In the genomic region with DNA sequence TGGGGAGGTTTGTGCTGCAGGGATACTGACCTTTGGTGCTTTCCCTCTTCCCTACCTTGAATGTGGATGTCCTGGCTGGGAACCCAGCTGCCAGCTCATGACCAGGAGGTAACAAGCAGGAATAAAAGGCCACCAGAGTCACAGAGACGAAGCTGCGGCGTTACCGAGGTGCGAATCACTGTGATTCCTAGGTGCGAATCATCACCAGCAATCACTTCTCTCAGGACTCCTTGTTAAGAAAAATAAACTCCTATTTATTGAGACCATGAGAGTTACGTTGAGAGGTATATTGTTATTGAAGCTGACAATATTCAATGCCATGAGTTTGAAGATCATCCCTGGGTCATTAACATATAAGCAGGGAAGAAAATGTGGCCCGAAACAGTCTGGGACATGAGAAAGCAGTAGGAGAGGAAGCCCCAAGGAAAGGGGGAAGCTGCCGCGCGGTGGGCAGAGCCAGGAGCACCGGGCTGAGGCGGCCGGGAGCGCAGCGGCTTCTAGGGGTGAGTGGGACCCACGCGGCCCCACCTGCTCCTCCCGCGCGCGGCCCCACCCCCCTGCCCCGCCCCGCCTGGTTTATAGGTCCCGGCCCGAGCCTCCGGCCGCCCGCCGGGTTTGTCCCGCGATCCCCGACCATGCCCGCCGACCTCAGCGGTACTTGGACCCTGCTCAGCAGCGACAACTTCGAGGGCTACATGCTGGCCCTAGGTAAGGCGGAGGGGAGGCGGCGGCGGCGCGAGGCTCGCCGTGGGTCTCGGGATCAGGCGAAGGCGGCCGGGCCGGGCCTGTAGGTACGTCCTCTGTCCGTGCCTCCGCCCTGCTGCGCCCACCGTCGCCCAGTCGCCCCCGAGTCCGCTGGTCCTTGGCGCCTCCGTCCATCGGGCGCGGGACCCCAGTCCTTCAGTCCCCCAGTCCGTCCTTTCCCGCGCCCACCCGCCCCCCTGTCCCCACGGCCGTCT, we compare ENCODE assay signal across 10 cellular contexts. TPM values are rescaled to one million over a fixed set of nuclear protein-coding genes. Genes with fewer than 3 reads are reported as not detected.
A peak's percentile ranks its signal among the peaks of the same experiment; 100 is the strongest.
DNase-seq lines count a peak whose midpoint lies in the region; ATAC-seq, FAIRE-seq and TF ChIP-seq lines count a peak whose summit lies in the region.
"Had no signal": no experiment of that assay in that cellular context is flagged by ENCODE, and none has a peak within 500 bp of the region (broad histone marks: within the 10 kb centered on the region; RNA-seq: fewer than 3 reads in every experiment).

A gene (plus strand): TSS at position 605 of the 959 bp plus-strand sequence. CDS start 31 bp downstream, at position 636.

- H3K4me1 ChIP-seq in keratinocyte (ENCODE audit: control insufficient read depth, extremely low read depth, insufficient read depth, low read length) (peaks cover 2% of the 10 kb centered on the region), SJCRH30 (no peaks in the 10 kb centered on the region)

- no peak within 1 kb of the TSS for H3K9ac ChIP-seq in keratinocyte (ENCODE audit: control insufficient read depth, extremely low read depth, insufficient read depth, low read length)

- H3K9me3 Mint-ChIP-seq in MCF 10A (ENCODE audit: unreplicated experiment): no peaks in the 10 kb centered on the region
- H3K9me3 Mint-ChIP-seq in stimulated activated effector memory CD8-positive, alpha-beta T cell treated with anti-CD3 and anti-CD28 coated beads, Interleukin-12 subunit alpha, Interleukin-12 subunit beta, amount 100 ng/mL, for 72 hours: no peaks in the 10 kb centered on the region

- H3K27ac ChIP-seq in keratinocyte (ENCODE audit: control insufficient read depth, insufficient read depth, low read length) (no peak within 1 kb of the TSS), SJCRH30 (no peak within 1 kb of the TSS)

- H3K27ac Mint-ChIP-seq in MCF 10A (ENCODE audit: low read depth, unreplicated experiment): no peak within 1 kb of the TSS
- no peak within 1 kb of the TSS for H3K27ac Mint-ChIP-seq in stimulated activated effector memory CD8-positive, alpha-beta T cell treated with anti-CD3 and anti-CD28 coated beads, Interleukin-12 subunit alpha, Interleukin-12 subunit beta, amount 100 ng/mL, for 72 hours

- no TSS peak for BruUV-seq in MCF 10A (replicated peaks; lab: Mats Ljungman, UMichigan)

- peaks cover 5% of the 10 kb centered on the region for H3K4me1 Mint-ChIP-seq in MCF 10A (ENCODE audit: insufficient read depth, unreplicated experiment)
- H3K4me1 Mint-ChIP-seq in stimulated activated effector memory CD8-positive, alpha-beta T cell treated with anti-CD3 and anti-CD28 coated beads, Interleukin-12 subunit alpha, Interleukin-12 subunit beta, amount 100 ng/mL, for 72 hours: peaks cover 11% of the 10 kb centered on the region

- no peaks in the 10 kb centered on the region for H3K36me3 Mint-ChIP-seq in MCF 10A (ENCODE audit: insufficient read depth, unreplicated experiment)
- no peaks in the 10 kb centered on the region for H3K36me3 Mint-ChIP-seq in stimulated activated effector memory CD8-positive, alpha-beta T cell treated with anti-CD3 and anti-CD28 coated beads, Interleukin-12 subunit alpha, Interleukin-12 subunit beta, amount 100 ng/mL, for 72 hours

- no peaks in the 10 kb centered on the region for H3K9me3 ChIP-seq in keratinocyte (ENCODE audit: control insufficient read depth, low read depth, low read length)
- H3K9me3 ChIP-seq in SJCRH30 (replicated peaks): peaks cover 3% of the 10 kb centered on the region; the same call in 1 of the 2 replicates

- H3K27me3 Mint-ChIP-seq in MCF 10A (ENCODE audit: insufficient read depth, unreplicated experiment): peaks cover 10% of the 10 kb centered on the region

- H3K9me1 ChIP-seq in keratinocyte (ENCODE audit: control insufficient read depth, extremely low read depth, insufficient read depth, low read length): no peaks in the 10 kb centered on the region

- peak within 1 kb of the TSS; percentile 56 for H2AFZ ChIP-seq in keratinocyte (ENCODE audit: control insufficient read depth, low read length)

- intact Hi-C loops in MCF 10A (cut with micrococcal nuclease): no loop called here

- peak; percentile 35 for DNase-seq in ELR (ENCODE audit: low read depth)
- peak; percentile 78 for DNase-seq in NCI-H510A treated with DMSO at 0.1 percent for 48 hours (lab: John Stamatoyannopoulos, UW)
- DNase-seq in MCF 10A (ENCODE audit: unreplicated experiment): no peak
- DNase-seq in keratinocyte (ENCODE audit: low read depth, low spot score): no peak
- no peak for DNase-seq in stimulated activated effector memory CD8-positive, alpha-beta T cell treated with anti-CD3 and anti-CD28 coated beads, Interleukin-12 subunit alpha, Interleukin-12 subunit beta, amount 100 ng/mL, for 72 hours (ENCODE audit: low spot score in 2 of 2)
- DNase-seq in NCI-H2029 treated with DMSO at 0.1 percent for 48 hours (lab: John Stamatoyannopoulos, UW): no peak
- no peak for DNase-seq in SJCRH30
- no peak for DNase-seq in GF-D8 (lab: John Stamatoyannopoulos, UW)

- H3K36me3 ChIP-seq in keratinocyte (ENCODE audit: control insufficient read depth in 2 of 2, extremely low read depth in 1 of 2, insufficient read depth in 2 of 2, low read length in 2 of 2) (no peaks in the 10 kb centered on the region), SJCRH30 (no peaks in the 10 kb centered on the region)

- peak; percentile 57 for ATAC-seq in stimulated activated effector memory CD8-positive, alpha-beta T cell treated with anti-CD3 and anti-CD28 coated beads, Interleukin-12 subunit alpha, Interleukin-12 subunit beta, amount 100 ng/mL, for 72 hours

- peak; percentile 48 for FAIRE-seq in keratinocyte (lab: Jason Lieb, UNC)

- TF ChIP-seq CTCF in MCF 10A (IDR thresholded peaks at IDR 0.05; ENCODE audit: unreplicated experiment) (no peak), keratinocyte (optimal IDR thresholded peaks at IDR 0.05 in 1 of 3, IDR thresholded peaks at IDR 0.05 in 1 of 3, conservative IDR thresholded peaks at IDR 0.05 in 1 of 3; ENCODE audit: extremely low read depth in 1 of 3, insufficient read depth in 2 of 3, low read length in 3 of 3) (no peak)

- CTCF ChIA-PET in MCF 10A (lab: Yijun Ruan, JAX): no interaction called here

- dilution Hi-C loops in keratinocyte (cut with MboI; ENCODE audit: extremely low pct_ligation_motif_present, low sequenced_read_pairs): no loop called here

- peaks cover 21% of the 10 kb centered on the region for H3K27me3 ChIP-seq in keratinocyte (ENCODE audit: control insufficient read depth, extremely low read depth, insufficient read depth, low read length)
- H3K27me3 ChIP-seq in SJCRH30: no peaks in the 10 kb centered on the region

- H3K4me3 ChIP-seq in keratinocyte (ENCODE audit: control insufficient read depth in 2 of 3, extremely low read depth in 1 of 3, insufficient read depth in 2 of 3, low read depth in 1 of 3, low read length in 3 of 3): peak within 1 kb of the TSS; percentile 26 to 49 (median 29)
- no peak within 1 kb of the TSS for H3K4me3 ChIP-seq in SJCRH30

- peak within 1 kb of the TSS; percentile 67 for H3K4me2 ChIP-seq in keratinocyte (ENCODE audit: control insufficient read depth, extremely low read depth, insufficient read depth, low read depth, low read length)

- H3K4me3 Mint-ChIP-seq in MCF 10A (ENCODE audit: unreplicated experiment): peak within 1 kb of the TSS; percentile 49
- peak within 1 kb of the TSS; percentile 64 for H3K4me3 Mint-ChIP-seq in stimulated activated effector memory CD8-positive, alpha-beta T cell treated with anti-CD3 and anti-CD28 coated beads, Interleukin-12 subunit alpha, Interleukin-12 subunit beta, amount 100 ng/mL, for 72 hours

- H3K79me2 ChIP-seq in keratinocyte (ENCODE audit: control insufficient read depth, insufficient read depth, low read length): no peaks in the 10 kb centered on the region

- H4K20me1 ChIP-seq in keratinocyte (ENCODE audit: control insufficient read depth, extremely low read depth, insufficient read depth, low read length): no peaks in the 10 kb centered on the region

- POLR2A ChIA-PET in MCF 10A (lab: Yijun Ruan, JAX): no interaction called here

RNA-seq across cellular contexts. Expression of the gene that starts here (rescaled TPM):
- total RNA-seq in MCF 10A (2022): not detected in 2 replicates
- polyA plus RNA-seq in keratinocyte: 1.1 to 2.1 TPM (median 1.6 TPM) in 3 replicates
- 4.5 TPM for polyA plus RNA-seq in keratinocyte (2011; ENCODE audit: low read depth)
- polyA plus RNA-seq in keratinocyte (2011; cell fraction: cytosol; rRNA removed): 1.5 and 1.9 TPM in 2 replicates
- 0.34 and 0.40 TPM in 2 replicates for polyA plus RNA-seq in keratinocyte (2011; cell fraction: nucleus; rRNA removed)
- polyA plus RNA-seq in keratinocyte (2012; ENCODE audit: low replicate concordance): 1.9 and 6.2 TPM in 2 replicates
- 0.54 to 0.79 TPM in 2 of 3 replicates, not detected in the other for polyA minus RNA-seq in keratinocyte
- not detected for polyA minus RNA-seq in keratinocyte (2011; cell fraction: cytosol; rRNA and poly(A)+ RNA removed)
- polyA minus RNA-seq in keratinocyte (2011; cell fraction: nucleus; rRNA and poly(A)+ RNA removed): not detected in 2 replicates
- total RNA-seq in SJCRH30 (2014; rRNA removed; shearing (Covaris generic)): not detected in 2 replicates
- total RNA-seq: LHCN-M2, myocyte had no signal

Comparison
In these comparisons a context has a peak if more than half of its experiments do, and no peak if none do; other contexts are left out.
1. DNase-seq: peak in ELR (single experiment) and NCI-H510A treated with DMSO at 0.1 percent for 48 hours (single experiment); none in MCF 10A (single experiment), keratinocyte (single experiment), stimulated activated effector memory CD8-positive, alpha-beta T cell treated with anti-CD3 and anti-CD28 coated beads, Interleukin-12 subunit alpha, Interleukin-12 subunit beta, amount 100 ng/mL, for 72 hours (0 of 2), NCI-H2029 treated with DMSO at 0.1 percent for 48 hours (single experiment), SJCRH30 (0 of 2) and GF-D8 (single experiment).